ENCODE assay signal across 30 cellular contexts in genomic region chr20:61991476-61991875, GRCh38.
"Had no signal": no experiment of that assay in that cellular context is flagged by ENCODE, and none has a peak within 500 bp of the region (broad histone marks: within the 10 kb centered on the region; RNA-seq: fewer than 3 reads in every experiment).

No MANE protein-coding gene starts in this region.

- H3K27ac ChIP-seq: ascending aorta, cardiac muscle cell, esophagus muscularis mucosa, foreskin keratinocyte, heart left ventricle, left lung, neutrophil, ovary, skin epidermis, testis, transverse colon had no signal

- ATAC-seq: activated CD8-positive, alpha-beta T cell treated with anti-CD3 and anti-CD28 coated beads for 36 hours; activated T-cell treated with anti-CD3 and anti-CD28 coated beads, Interleukin-2, amount 50 U/mL, for 4 hours; activated T-helper 17 cell treated with anti-CD3 and anti-CD28 coated beads, Interleukin-2, amount 50 U/mL, for 72 hours; foreskin keratinocyte; heart left ventricle; left lung; mucosa of descending colon; sciatic nerve; stimulated activated naive CD8-positive, alpha-beta T cell treated with anti-CD3 and anti-CD28 coated beads, Interleukin-15, Interleukin-2, amounts not matched to agents 100 U/mL and 50 U/mL, for 24 hours; T-cell had no signal

- H3K27me3 ChIP-seq: ascending aorta, cardiac muscle cell, esophagus muscularis mucosa, foreskin keratinocyte, heart left ventricle, left lung, neutrophil, ovary, testis, transverse colon had no signal

- H3K4me3 ChIP-seq: ascending aorta, cardiac muscle cell, esophagus muscularis mucosa, heart left ventricle, left lung, lung, mucosa of descending colon, ovary, skin epidermis, testis, transverse colon had no signal

- H3K36me3 ChIP-seq: ovary had no signal

- H3K27me3 Mint-ChIP-seq: activated B cell treated with CpG ODN at 0.5 μM for 24 hours; activated CD8-positive, alpha-beta T cell treated with anti-CD3 and anti-CD28 coated beads for 36 hours; activated naive CD4-positive, alpha-beta T cell treated with anti-CD3 and anti-CD28 coated beads, Interleukin-2, amount 50 U/mL, for 24 hours; activated T-helper 17 cell treated with anti-CD3 and anti-CD28 coated beads, Interleukin-2, amount 50 U/mL, for 72 hours; progenitor cell of endocrine pancreas; T-cell had no signal

- H3K9me3 ChIP-seq: neutrophil, ovary, testis had no signal

- H3K4me1 Mint-ChIP-seq: brain, nephron had no signal

- H3K4me3 Mint-ChIP-seq: activated B cell treated with CpG ODN at 0.5 μM for 24 hours; activated CD8-positive, alpha-beta T cell treated with anti-CD3 and anti-CD28 coated beads for 36 hours; activated naive CD4-positive, alpha-beta T cell treated with anti-CD3 and anti-CD28 coated beads, Interleukin-2, amount 50 U/mL, for 24 hours; activated T-cell treated with anti-CD3 and anti-CD28 coated beads, Interleukin-2, amount 50 U/mL, for 4 hours; activated T-helper 17 cell treated with anti-CD3 and anti-CD28 coated beads, Interleukin-2, amount 50 U/mL, for 72 hours; brain; nephron had no signal

- H3K4me1 ChIP-seq: ascending aorta, esophagus muscularis mucosa, foreskin keratinocyte, left lung, testis, transverse colon had no signal

- DNase-seq: activated B cell treated with CpG ODN at 0.5 μM for 24 hours; activated CD4-positive, alpha-beta T cell treated with anti-CD3 and anti-CD28 coated beads, Interleukin-2, amount 50 U/mL, for 1 hour; activated CD8-positive, alpha-beta T cell treated with anti-CD3 and anti-CD28 coated beads for 36 hours; activated gamma-delta T cell treated with Interleukin-2 at 50 U/mL for 16 hours; activated T-cell treated with anti-CD3 and anti-CD28 coated beads, Interleukin-2, amount 50 U/mL, for 4 hours; cortex of kidney; foreskin keratinocyte; heart left ventricle; hypothalamus; left lung; mucosa of descending colon; ovary; stimulated activated CD4-positive, alpha-beta T cell treated with anti-CD3 and anti-CD28 coated beads, Interleukin-12 subunit alpha, Interleukin-12 subunit beta, amount 100 ng/mL, for 4 hours; stimulated activated CD4-positive, alpha-beta T cell treated with anti-CD3 and anti-CD28 coated beads, Interleukin-4, amount 100 ng/mL, for 1 hour; stimulated activated naive CD8-positive, alpha-beta T cell treated with anti-CD3 and anti-CD28 coated beads, Interleukin-15, Interleukin-2, amounts not matched to agents 100 U/mL and 50 U/mL, for 24 hours; T-cell; testis; transverse colon had no signal

- H3K27ac Mint-ChIP-seq: activated B cell treated with CpG ODN at 0.5 μM for 24 hours; activated CD8-positive, alpha-beta T cell treated with anti-CD3 and anti-CD28 coated beads for 36 hours; activated naive CD4-positive, alpha-beta T cell treated with anti-CD3 and anti-CD28 coated beads, Interleukin-2, amount 50 U/mL, for 24 hours; activated T-helper 17 cell treated with anti-CD3 and anti-CD28 coated beads, Interleukin-2, amount 50 U/mL, for 72 hours; brain; nephron; progenitor cell of endocrine pancreas; T-cell had no signal
